ENCODE assay signal across 8 cellular contexts in genomic region chr6:5260111-5260620, GRCh38. TPM values are rescaled to one million over a fixed set of nuclear protein-coding genes. Genes with fewer than 3 reads are reported as not detected.
DNase-seq lines count a peak whose midpoint lies in the region; ATAC-seq, FAIRE-seq and TF ChIP-seq lines count a peak whose summit lies in the region.

No MANE protein-coding gene starts in this region.

- CTCF ChIA-PET in RWPE1 (lab: Yijun Ruan, JAX) = no interaction called here

- TF ChIP-seq CTCF in RWPE1 (conservative IDR thresholded peaks at IDR 0.05; ENCODE audit: low read depth) (no peak), pancreas (IDR thresholded peaks at IDR 0.05) (no peak), thyroid gland (IDR thresholded peaks at IDR 0.05) (no peak)

- no peaks in the 10 kb centered on the region for H3K9me3 ChIP-seq in HUES6 (ENCODE audit: control insufficient read depth, insufficient read depth, low read depth, low read length)
- no peaks in the 10 kb centered on the region for H3K9me3 ChIP-seq in pancreas
- H3K9me3 ChIP-seq in thyroid gland = no peaks in the 10 kb centered on the region

- peaks cover 10% of the 10 kb centered on the region for H3K36me3 ChIP-seq in HUES6 (ENCODE audit: control insufficient read depth, insufficient read depth, low read length)
- H3K36me3 ChIP-seq in pancreas = no peaks in the 10 kb centered on the region
- H3K36me3 ChIP-seq in thyroid gland = no peaks in the 10 kb centered on the region

- intact Hi-C loops in pancreas (cut with DNase I) (no loop called here), thyroid gland (cut with DNase I) (no loop called here)

- TF ChIP-seq POLR2A in thyroid gland (IDR thresholded peaks at IDR 0.05) = no peak

- DNase-seq in DMS53 (lab: John Stamatoyannopoulos, UW) (peak; percentile 82), RWPE1 (ENCODE audit: low spot score) (peak; percentile 88), activated gamma-delta T cell (lab: John Stamatoyannopoulos, UW) (peak; percentile 41), germinal center (ENCODE audit: low spot score) (peak; percentile 86), pancreas (peak; percentile 66 to 80 (median 70)), thyroid gland (peak; percentile 71 to 74)

- POLR2A ChIA-PET in RWPE1 (lab: Yijun Ruan, JAX; ENCODE audit: low non-redundant PET) = interaction anchor here (0.9 kb wide), 1 partner anchor 19 kb away, joined by 3 read pairs; no protein-coding TSS in a partner anchor

- no peak for FAIRE-seq in pancreas (lab: Jason Lieb, UNC)

- peak; percentile 56 for ATAC-seq in GM21526 (IDR thresholded peaks at IDR 0.05; ENCODE audit: low FRiP score, unreplicated experiment)
- ATAC-seq in pancreas = peak; percentile 70 to 79 (median 74)

- H3K4me3 ChIP-seq in HUES6 (ENCODE audit: low read depth, low read length) (peak overlapping the region; percentile 76), pancreas (peak overlapping the region; percentile 43 to 71 (median 60)), thyroid gland (replicated peaks in 1 of 3) (peak overlapping the region in 2 of 3 donors; percentile 72 to 86)

- H3K27ac ChIP-seq in HUES6 (ENCODE audit: low read depth, low read length) (no peak overlapping the region), RWPE1 (peak overlapping the region; percentile 95), pancreas (peak overlapping the region; percentile 91 to 96 (median 94)), thyroid gland (peak overlapping the region; percentile 97 to 100 (median 98))

- 2% methylated on average over 22 of the region's 22 CpGs for WGBS in pancreas, 2 donors
- 7 to 9% methylated on average over 7 to 12 of the region's 22 CpGs for WGBS in thyroid gland, 2 donors

- H3K27me3 ChIP-seq in HUES6 (ENCODE audit: control insufficient read depth, insufficient read depth, low read length) = no peaks in the 10 kb centered on the region
- no peaks in the 10 kb centered on the region for H3K27me3 ChIP-seq in pancreas
- no peaks in the 10 kb centered on the region for H3K27me3 ChIP-seq in thyroid gland

- H3K4me1 ChIP-seq in HUES6 (ENCODE audit: control insufficient read depth, insufficient read depth, low read length) (0 out of 2 replicates have a peak, but pooled peaks cover 6% of the 10 kb centered on the region), pancreas (peaks cover 0 to 14% (median 13%) of the 10 kb centered on the region in 3 donors), thyroid gland (peaks cover 21 to 24% of the 10 kb centered on the region in 2 donors)

- peak overlapping the region; percentile 60 for H3K9ac ChIP-seq in HUES6 (ENCODE audit: low read length)

RNA-seq across cellular contexts. Expression of gene LYRM4, which starts 0.6 kb away (rescaled TPM):
- total RNA-seq in pancreas = 10 to 100 TPM in 5 of 6 donors, 1 to 10 TPM in 1; 8.7 to 14.9 (median 13.2) TPM
- polyA plus RNA-seq in pancreas = 10 to 100 TPM; 11.2 to 12.3 TPM
- total RNA-seq in thyroid gland = 10 to 100 TPM; 26.7 to 32.2 (median 29.5) TPM

RNA-seq across cellular contexts. Expression of gene FARS2, which starts 1.1 kb away (rescaled TPM):
- 10 to 100 TPM in 1 of 6 donors, 1 to 10 TPM in 5; 6.5 to 10.3 (median 8.1) TPM for total RNA-seq in pancreas
- 1 to 10 TPM; 4.1 to 6.7 TPM for polyA plus RNA-seq in pancreas
- 10 to 100 TPM; 27.4 to 47.1 (median 34.2) TPM for total RNA-seq in thyroid gland
